Comparison of ENCODE assay signal across 9 cellular contexts in the genomic region with DNA sequence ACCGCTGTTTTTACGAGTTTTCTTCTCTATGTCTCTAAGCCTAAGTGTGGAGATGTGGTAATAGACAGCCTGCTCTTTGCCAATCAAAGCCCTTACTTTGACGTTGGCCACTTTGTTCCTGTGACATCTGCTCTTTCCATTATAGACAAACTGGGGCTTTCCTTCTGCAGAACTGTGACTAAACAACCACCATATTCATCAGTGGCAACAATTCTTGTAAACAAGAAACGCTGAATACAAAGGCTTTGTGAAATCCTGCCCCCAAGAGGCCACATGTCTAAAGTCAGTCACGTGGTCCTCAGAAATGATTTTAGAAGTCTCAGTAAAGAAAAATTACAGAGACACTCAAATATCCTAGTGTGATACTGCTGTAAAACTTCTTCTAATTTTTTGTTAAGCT. TPM values are rescaled to one million over a fixed set of nuclear protein-coding genes. Genes with fewer than 3 reads are reported as not detected.
A peak's percentile ranks its signal among the peaks of the same experiment; 100 is the strongest.
DNase-seq lines count a peak whose midpoint lies in the region; ATAC-seq and TF ChIP-seq lines count a peak whose summit lies in the region.
"Had no signal": no experiment of that assay in that cellular context is flagged by ENCODE, and none has a peak within 500 bp of the region (broad histone marks: within the 10 kb centered on the region; RNA-seq: fewer than 3 reads in every experiment).

No MANE protein-coding gene starts in this region.

- no peaks in the 10 kb centered on the region for H3K9me3 Mint-ChIP-seq in WTC11
- H3K9me3 Mint-ChIP-seq: naive thymus-derived CD8-positive, alpha-beta T cell had no signal

- CTCF ChIA-PET in WTC11 (lab: Charles Lee), result no interaction called here

- H3K4me3 ChIP-seq in left ventricle myocardium inferior (no peak overlapping the region), right atrium auricular region (no peak overlapping the region), MM.1S (ENCODE audit: low read length) (no peak overlapping the region), rectal smooth muscle tissue (ENCODE audit: low read length) (no peak overlapping the region)

- H3K9me2 ChIP-seq in MM.1S (replicated peaks; ENCODE audit: insufficient read depth, low read length), result no peaks in the 10 kb centered on the region

- no peaks in the 10 kb centered on the region for H3K36me3 ChIP-seq in left ventricle myocardium inferior
- no peaks in the 10 kb centered on the region for H3K36me3 ChIP-seq in right atrium auricular region
- H3K36me3 ChIP-seq in MM.1S (replicated peaks; ENCODE audit: insufficient read depth, low read length), result no peaks in the 10 kb centered on the region
- H3K36me3 ChIP-seq in rectal smooth muscle tissue (ENCODE audit: control insufficient read depth, insufficient read depth, low read length), result no peaks in the 10 kb centered on the region

- H3K9ac ChIP-seq in MM.1S (ENCODE audit: low read length) (no peak overlapping the region), rectal smooth muscle tissue (ENCODE audit: low read length) (no peak overlapping the region)

- peaks cover 19% of the 10 kb centered on the region for H3K4me1 Mint-ChIP-seq in WTC11

- no peaks in the 10 kb centered on the region for H3K36me3 Mint-ChIP-seq in WTC11
- H3K36me3 Mint-ChIP-seq: naive thymus-derived CD8-positive, alpha-beta T cell had no signal

- POLR2A ChIA-PET in WTC11 (lab: Charles Lee), result no interaction called here

- ATAC-seq in GM21825 (IDR thresholded peaks at IDR 0.05; ENCODE audit: unreplicated experiment) (peak; percentile 72), WTC11 (peak; percentile 43), foreskin keratinocyte (peak; percentile 66), HG03025 (IDR thresholded peaks at IDR 0.05; ENCODE audit: low FRiP score, unreplicated experiment) (no peak)

- no peak overlapping the region; the same call in 1 of the 2 replicates for H3K4me2 ChIP-seq in MM.1S (ENCODE audit: low read depth, low read length)

- H3K4me3 Mint-ChIP-seq in WTC11, result no peak overlapping the region
- H3K4me3 Mint-ChIP-seq: naive thymus-derived CD8-positive, alpha-beta T cell had no signal

- H3K9me3 ChIP-seq in left ventricle myocardium inferior (replicated peaks) (no peaks in the 10 kb centered on the region), right atrium auricular region (no peaks in the 10 kb centered on the region), MM.1S (replicated peaks; ENCODE audit: insufficient read depth, low read length) (no peaks in the 10 kb centered on the region)

- TF ChIP-seq CTCF in left ventricle myocardium inferior (IDR thresholded peaks at IDR 0.05; ENCODE audit: borderline replicate concordance) (peak; percentile 56), right atrium auricular region (IDR thresholded peaks at IDR 0.05) (peak in 1 of 2 donors; percentile 61), MM.1S (IDR thresholded peaks at IDR 0.05; ENCODE audit: low read length) (peak; percentile 82), WTC11 (IDR thresholded peaks at IDR 0.05) (peak; percentile 27), foreskin keratinocyte (conservative IDR thresholded peaks at IDR 0.05) (peak; percentile 90)

- no peaks in the 10 kb centered on the region for H3K79me2 ChIP-seq in MM.1S (ENCODE audit: low read length)

- DNase-seq in left ventricle myocardium inferior (no peak), right atrium auricular region (ENCODE audit: low spot score) (no peak), MM.1S (peak; percentile 86), WTC11 (ENCODE audit: low spot score) (no peak), foreskin keratinocyte (peak; percentile 66 to 82)

- H3F3A ChIP-seq in MM.1S (ENCODE audit: insufficient read depth, low read length), result no peaks in the 10 kb centered on the region

- intact Hi-C loops in left ventricle myocardium inferior (cut with micrococcal nuclease), result loop anchor here (10.0 kb wide), 1 partner anchor 628 kb away; no protein-coding TSS in a partner anchor

- H3K27me3 Mint-ChIP-seq in WTC11 (ENCODE audit: low read depth), result no peaks in the 10 kb centered on the region

- H2AFZ ChIP-seq in MM.1S (ENCODE audit: low read length), result peak overlapping the region; percentile 16; the same call in 1 of the 2 replicates

- H3K27me3 ChIP-seq in left ventricle myocardium inferior (ENCODE audit: low read depth) (no peaks in the 10 kb centered on the region), right atrium auricular region (no peaks in the 10 kb centered on the region), MM.1S (replicated peaks; ENCODE audit: insufficient read depth, low read length) (no peaks in the 10 kb centered on the region), foreskin keratinocyte (no peaks in the 10 kb centered on the region), rectal smooth muscle tissue (ENCODE audit: control insufficient read depth, insufficient read depth, low read length) (no peaks in the 10 kb centered on the region)

- H3K4me1 ChIP-seq in left ventricle myocardium inferior, result peaks cover 19% of the 10 kb centered on the region
- H3K4me1 ChIP-seq in right atrium auricular region, result peaks cover 0 to 5% of the 10 kb centered on the region in 2 donors
- no peaks in the 10 kb centered on the region for H3K4me1 ChIP-seq in MM.1S (ENCODE audit: low read length)
- peaks cover 27% of the 10 kb centered on the region for H3K4me1 ChIP-seq in foreskin keratinocyte
- peaks cover 8% of the 10 kb centered on the region for H3K4me1 ChIP-seq in rectal smooth muscle tissue (ENCODE audit: control insufficient read depth, insufficient read depth, low read length)

- no peaks in the 10 kb centered on the region for H4K20me1 ChIP-seq in MM.1S (ENCODE audit: insufficient read depth, low read length)

- H3K27ac ChIP-seq in left ventricle myocardium inferior (replicated peaks), result no peak overlapping the region
- no peak overlapping the region for H3K27ac ChIP-seq in right atrium auricular region
- H3K27ac ChIP-seq in MM.1S (ENCODE audit: low read length), result no peak overlapping the region
- H3K27ac ChIP-seq in foreskin keratinocyte, result peak overlapping the region; percentile 79
- peak overlapping the region; percentile 27 for H3K27ac ChIP-seq in rectal smooth muscle tissue (ENCODE audit: low read depth, low read length)

- H3K27ac Mint-ChIP-seq in WTC11, result peak overlapping the region; percentile 89; the same call in 1 of the 2 replicates
- H3K27ac Mint-ChIP-seq: naive thymus-derived CD8-positive, alpha-beta T cell had no signal

TF ChIP-seq in WTC11, 78 proteins besides CTCF, POLR2A, EP300 and RAD21 (continues in another document):
- TF ChIP-seq SMAD4 (CRISPR knock-in tag; IDR thresholded peaks at IDR 0.05) (no peak), ZBTB21 (CRISPR knock-in tag; IDR thresholded peaks at IDR 0.05; ENCODE audit: borderline replicate concordance) (no peak), NFATC4 (CRISPR knock-in tag; IDR thresholded peaks at IDR 0.05) (no peak), JAZF1 (CRISPR knock-in tag; IDR thresholded peaks at IDR 0.05) (no peak), RORB (CRISPR knock-in tag; IDR thresholded peaks at IDR 0.05) (no peak)
- TF ChIP-seq, protein P1, sequence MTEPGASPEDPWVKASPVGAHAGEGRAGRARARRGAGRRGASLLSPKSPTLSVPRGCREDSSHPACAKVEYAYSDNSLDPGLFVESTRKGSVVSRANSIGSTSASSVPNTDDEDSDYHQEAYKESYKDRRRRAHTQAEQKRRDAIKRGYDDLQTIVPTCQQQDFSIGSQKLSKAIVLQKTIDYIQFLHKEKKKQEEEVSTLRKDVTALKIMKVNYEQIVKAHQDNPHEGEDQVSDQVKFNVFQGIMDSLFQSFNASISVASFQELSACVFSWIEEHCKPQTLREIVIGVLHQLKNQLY (CRISPR knock-in tag; IDR thresholded peaks at IDR 0.05), result no peak
- TF ChIP-seq, protein P2, sequence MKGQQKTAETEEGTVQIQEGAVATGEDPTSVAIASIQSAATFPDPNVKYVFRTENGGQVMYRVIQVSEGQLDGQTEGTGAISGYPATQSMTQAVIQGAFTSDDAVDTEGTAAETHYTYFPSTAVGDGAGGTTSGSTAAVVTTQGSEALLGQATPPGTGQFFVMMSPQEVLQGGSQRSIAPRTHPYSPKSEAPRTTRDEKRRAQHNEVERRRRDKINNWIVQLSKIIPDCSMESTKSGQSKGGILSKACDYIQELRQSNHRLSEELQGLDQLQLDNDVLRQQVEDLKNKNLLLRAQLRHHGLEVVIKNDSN (CRISPR knock-in tag; IDR thresholded peaks at IDR 0.05), result peak; percentile 90
- TF ChIP-seq, protein P3, sequence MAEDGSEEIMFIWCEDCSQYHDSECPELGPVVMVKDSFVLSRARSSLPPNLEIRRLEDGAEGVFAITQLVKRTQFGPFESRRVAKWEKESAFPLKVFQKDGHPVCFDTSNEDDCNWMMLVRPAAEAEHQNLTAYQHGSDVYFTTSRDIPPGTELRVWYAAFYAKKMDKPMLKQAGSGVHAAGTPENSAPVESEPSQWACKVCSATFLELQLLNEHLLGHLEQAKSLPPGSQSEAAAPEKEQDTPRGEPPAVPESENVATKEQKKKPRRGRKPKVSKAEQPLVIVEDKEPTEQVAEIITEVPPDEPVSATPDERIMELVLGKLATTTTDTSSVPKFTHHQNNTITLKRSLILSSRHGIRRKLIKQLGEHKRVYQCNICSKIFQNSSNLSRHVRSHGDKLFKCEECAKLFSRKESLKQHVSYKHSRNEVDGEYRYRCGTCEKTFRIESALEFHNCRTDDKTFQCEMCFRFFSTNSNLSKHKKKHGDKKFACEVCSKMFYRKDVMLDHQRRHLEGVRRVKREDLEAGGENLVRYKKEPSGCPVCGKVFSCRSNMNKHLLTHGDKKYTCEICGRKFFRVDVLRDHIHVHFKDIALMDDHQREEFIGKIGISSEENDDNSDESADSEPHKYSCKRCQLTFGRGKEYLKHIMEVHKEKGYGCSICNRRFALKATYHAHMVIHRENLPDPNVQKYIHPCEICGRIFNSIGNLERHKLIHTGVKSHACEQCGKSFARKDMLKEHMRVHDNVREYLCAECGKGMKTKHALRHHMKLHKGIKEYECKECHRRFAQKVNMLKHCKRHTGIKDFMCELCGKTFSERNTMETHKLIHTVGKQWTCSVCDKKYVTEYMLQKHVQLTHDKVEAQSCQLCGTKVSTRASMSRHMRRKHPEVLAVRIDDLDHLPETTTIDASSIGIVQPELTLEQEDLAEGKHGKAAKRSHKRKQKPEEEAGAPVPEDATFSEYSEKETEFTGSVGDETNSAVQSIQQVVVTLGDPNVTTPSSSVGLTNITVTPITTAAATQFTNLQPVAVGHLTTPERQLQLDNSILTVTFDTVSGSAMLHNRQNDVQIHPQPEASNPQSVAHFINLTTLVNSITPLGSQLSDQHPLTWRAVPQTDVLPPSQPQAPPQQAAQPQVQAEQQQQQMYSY (CRISPR knock-in tag; IDR thresholded peaks at IDR 0.05), result no peak
- TF ChIP-seq, protein P4, sequence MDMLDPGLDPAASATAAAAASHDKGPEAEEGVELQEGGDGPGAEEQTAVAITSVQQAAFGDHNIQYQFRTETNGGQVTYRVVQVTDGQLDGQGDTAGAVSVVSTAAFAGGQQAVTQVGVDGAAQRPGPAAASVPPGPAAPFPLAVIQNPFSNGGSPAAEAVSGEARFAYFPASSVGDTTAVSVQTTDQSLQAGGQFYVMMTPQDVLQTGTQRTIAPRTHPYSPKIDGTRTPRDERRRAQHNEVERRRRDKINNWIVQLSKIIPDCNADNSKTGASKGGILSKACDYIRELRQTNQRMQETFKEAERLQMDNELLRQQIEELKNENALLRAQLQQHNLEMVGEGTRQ (CRISPR knock-in tag; IDR thresholded peaks at IDR 0.05), result peak; percentile 89

RNA-seq across cellular contexts. Expression of gene CAPZA2, which starts 59.6 kb away (rescaled TPM):
- total RNA-seq in left ventricle myocardium inferior (313 TPM), right atrium auricular region (100 to 1,000 TPM; 127 to 148 TPM), WTC11 (2021) (122 to 153 TPM (median 125 TPM) in 3 replicates), foreskin keratinocyte (112 and 116 TPM in 2 replicates)
- polyA plus RNA-seq in foreskin keratinocyte, result 37.2 and 49.6 TPM in 2 replicates

Comparison
In these comparisons a context has a peak if more than half of its experiments do, and no peak if none do; other contexts are left out.
1. DNase-seq: peak in MM.1S (single experiment) and foreskin keratinocyte (2 of 2); none in left ventricle myocardium inferior (single experiment), right atrium auricular region (single experiment) and WTC11 (single experiment).
2. H3K27ac ChIP-seq: peak in foreskin keratinocyte (single experiment) and rectal smooth muscle tissue (single experiment); none in left ventricle myocardium inferior (single experiment), right atrium auricular region (0 of 2) and MM.1S (single experiment).